31 cellular contexts compared by ENCODE assay signal in the genomic region with DNA sequence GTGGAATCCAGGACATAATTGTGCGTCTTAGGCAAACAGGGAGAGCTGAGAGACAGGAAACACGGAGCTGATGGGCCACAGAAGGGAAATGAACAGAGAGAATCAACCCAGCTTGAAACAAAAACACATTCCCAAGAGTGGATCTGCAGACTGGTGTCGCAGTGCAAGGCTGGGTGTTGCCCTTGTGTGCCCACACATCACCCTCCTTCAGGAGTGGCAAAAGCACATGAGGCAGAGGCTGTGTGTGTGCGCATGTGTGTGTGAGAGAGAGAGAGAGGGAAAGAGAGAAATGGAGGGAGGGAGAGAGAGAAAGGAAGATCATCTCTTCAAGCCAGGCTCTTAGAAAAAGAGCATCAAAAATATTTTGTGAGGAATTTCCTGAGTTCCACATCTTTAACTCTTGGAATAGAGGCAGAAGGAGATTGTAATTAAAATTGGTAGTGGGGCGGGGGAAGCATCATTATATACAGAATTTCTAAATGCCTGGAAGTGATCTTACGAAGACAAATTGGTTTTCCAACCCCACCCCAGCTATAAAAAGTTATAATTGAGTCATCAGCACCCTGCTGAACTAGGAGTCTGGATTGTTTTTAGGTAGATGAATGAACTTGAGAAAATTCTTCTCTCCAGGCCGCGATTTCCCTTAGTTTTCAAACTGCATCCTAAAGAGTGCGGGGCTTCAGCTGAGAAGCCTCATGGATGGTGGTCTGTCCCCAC.
"Had no signal": no experiment of that assay in that cellular context is flagged by ENCODE, and none has a peak within 500 bp of the region (broad histone marks: within the 10 kb centered on the region; RNA-seq: fewer than 3 reads in every experiment).

No MANE protein-coding gene starts in this region.

- H3K4me1 Mint-ChIP-seq: immature natural killer cell, natural killer cell, nephron progenitor cell had no signal

- H3K27ac ChIP-seq: left lung, lower lobe of right lung, neural progenitor cell, neutrophil, parathyroid adenoma, psoas muscle, right atrium auricular region, right lobe of liver, tibial nerve, uterus had no signal

- H3K79me2 ChIP-seq: parathyroid adenoma had no signal

- H3K4me2 ChIP-seq: neural progenitor cell, smooth muscle cell had no signal

- H3K9ac ChIP-seq: neural progenitor cell, parathyroid adenoma had no signal

- H3K4me3 Mint-ChIP-seq: immature natural killer cell; mesothelial cell of epicardium; naive B cell; natural killer cell; nephron progenitor cell; neural progenitor cell; stimulated activated memory B cell treated with anti-CD40 and anti-IgM and Interleukin-4, amounts not matched to agents 10 μg/mL and 1 μg/mL and 100 μg/mL, for 72 hours; stimulated activated naive CD8-positive, alpha-beta T cell treated with anti-CD3 and anti-CD28 coated beads, Interleukin-15, amount 100 ng/mL, for 72 hours; type B pancreatic cell had no signal

- H3K4me3 ChIP-seq: left lung, lower lobe of right lung, neural progenitor cell, psoas muscle, right atrium auricular region, right lobe of liver, smooth muscle cell, tibial nerve, uterus had no signal

- H3K9me3 Mint-ChIP-seq: immature natural killer cell; mesothelial cell of epicardium; naive B cell; natural killer cell; nephron progenitor cell; neural progenitor cell; stimulated activated memory B cell treated with anti-CD40 and anti-IgM and Interleukin-4, amounts not matched to agents 10 μg/mL and 1 μg/mL and 100 μg/mL, for 72 hours; stimulated activated naive CD8-positive, alpha-beta T cell treated with anti-CD3 and anti-CD28 coated beads, Interleukin-15, amount 100 ng/mL, for 72 hours; type B pancreatic cell had no signal

- H3K36me3 ChIP-seq: left lung, lower lobe of right lung, neural progenitor cell, neutrophil, right atrium auricular region, right lobe of liver, tibial nerve, uterus had no signal

- H3K4me1 ChIP-seq: left lung, neural progenitor cell, parathyroid adenoma, psoas muscle, right atrium auricular region, tibial nerve, uterus had no signal

- DNase-seq: immature natural killer cell; kidney; left colon; left lung; lower lobe of right lung; mammary epithelial cell; mesenchymal stem cell; naive B cell; natural killer cell; nephron progenitor cell; occipital lobe; psoas muscle; right lobe of liver; stimulated activated CD4-positive, alpha-beta T cell treated with anti-CD3 and anti-CD28 coated beads, Interleukin-1b, Interleukin-23, amount 100 ng/mL, for 48 hours; stimulated activated CD4-positive, alpha-beta T cell treated with anti-CD3 and anti-CD28 coated beads, Interleukin-2, amount 100 ng/mL, for 48 hours; stimulated activated CD4-positive, alpha-beta T cell treated with anti-CD3 and anti-CD28 coated beads, Interleukin-4, amount 100 ng/mL, for 4 hours; stimulated activated CD8-positive, alpha-beta memory T cell treated with anti-CD3 and anti-CD28 coated beads, Interleukin-4, amount 100 ng/mL, for 48 hours; stimulated activated naive CD4-positive, alpha-beta T cell treated with Interleukin-2 at 50 U/mL for 16 hours; stimulated activated naive CD8-positive, alpha-beta T cell treated with anti-CD3 and anti-CD28 coated beads, Interleukin-15, amount 100 ng/mL, for 72 hours; substantia nigra; uterus had no signal

- ATAC-seq: left colon; left lung; lower lobe of right lung; natural killer cell; psoas muscle; right lobe of liver; stimulated activated memory B cell treated with anti-CD40 and anti-IgM and Interleukin-4, amounts not matched to agents 10 μg/mL and 1 μg/mL and 100 μg/mL, for 72 hours; stimulated activated naive CD8-positive, alpha-beta T cell treated with anti-CD3 and anti-CD28 coated beads, Interleukin-15, amount 100 ng/mL, for 72 hours had no signal

- H3K9me3 ChIP-seq: left lung, lower lobe of right lung, neutrophil, psoas muscle, right atrium auricular region, right lobe of liver, tibial nerve, uterus had no signal

- H3K27me3 ChIP-seq: neutrophil, right atrium auricular region, right lobe of liver, tibial nerve, uterus had no signal

- H3K27ac Mint-ChIP-seq: immature natural killer cell; mesothelial cell of epicardium; natural killer cell; nephron progenitor cell; neural progenitor cell; stimulated activated memory B cell treated with anti-CD40 and anti-IgM and Interleukin-4, amounts not matched to agents 10 μg/mL and 1 μg/mL and 100 μg/mL, for 72 hours; type B pancreatic cell had no signal

- H3K36me3 Mint-ChIP-seq: immature natural killer cell; mesothelial cell of epicardium; naive B cell; natural killer cell; neural progenitor cell; stimulated activated memory B cell treated with anti-CD40 and anti-IgM and Interleukin-4, amounts not matched to agents 10 μg/mL and 1 μg/mL and 100 μg/mL, for 72 hours; type B pancreatic cell had no signal

- FAIRE-seq: islet of Langerhans, kidney had no signal

- H2AFZ ChIP-seq: neural progenitor cell, parathyroid adenoma had no signal
